1 cellular context compared by ENCODE assay signal in genomic region chr14:69648480-69649414, GRCh38.
A peak's percentile ranks its signal among the peaks of the same experiment; 100 is the strongest.
TF ChIP-seq lines count a peak whose summit lies in the region.

No MANE protein-coding gene starts in this region.

TF ChIP-seq in GM12878, 131 proteins besides CTCF, POLR2A, EP300 and RAD21:
- TF ChIP-seq PKNOX1 (IDR thresholded peaks at IDR 0.05) (no peak), HCFC1 (IDR thresholded peaks at IDR 0.05; ENCODE audit: low read length) (no peak), ZBED1 (IDR thresholded peaks at IDR 0.05; ENCODE audit: borderline replicate concordance) (0 out of 2 replicates have a peak, but pooled peaks have one; percentile 30), RAD51 (IDR thresholded peaks at IDR 0.05) (no peak), CREB1 (IDR thresholded peaks at IDR 0.05; ENCODE audit: low read depth) (no peak), SREBF1 (IDR thresholded peaks at IDR 0.05; ENCODE audit: low read length) (no peak), NFIC (IDR thresholded peaks at IDR 0.05; ENCODE audit: low read depth, low read length) (0 out of 2 replicates have a peak, but pooled peaks have one; percentile 33), RELB (IDR thresholded peaks at IDR 0.05; ENCODE audit: low read depth) (peak; percentile 73), ATF7 (IDR thresholded peaks at IDR 0.05; ENCODE audit: low read depth) (peak; percentile 45), MEF2B (IDR thresholded peaks at IDR 0.05; ENCODE audit: partially characterized antibody, poor library complexity, severe bottlenecking) (peak; percentile 72), EZH2 (IDR thresholded peaks at IDR 0.05; ENCODE audit: borderline replicate concordance, control insufficient read depth, low read depth, low read length) (no peak), IKZF2 (IDR thresholded peaks at IDR 0.05) (peak; percentile 80 to 88), EED (IDR thresholded peaks at IDR 0.05; ENCODE audit: low read depth) (0 out of 2 replicates have a peak, but pooled peaks have one; percentile 25), MEF2A (IDR thresholded peaks at IDR 0.05; ENCODE audit: insufficient read depth, low read depth, low read length) (0 out of 2 replicates have a peak, but pooled peaks have one; percentile 9), PAX8 (IDR thresholded peaks at IDR 0.05) (no peak), ZNF384 (IDR thresholded peaks at IDR 0.05; ENCODE audit: borderline replicate concordance, low read depth, low read length) (0 out of 2 replicates have a peak, but pooled peaks have one; percentile 30), MTA2 (IDR thresholded peaks at IDR 0.05; ENCODE audit: low read depth) (peak; percentile 60), TCF3 (IDR thresholded peaks at IDR 0.05; ENCODE audit: borderline replicate concordance, insufficient read depth, low read depth, low read length) (no peak), ZNF217 (IDR thresholded peaks at IDR 0.05) (peak; percentile 32; the same call in 1 of the 2 replicates), IKZF1 (conservative IDR thresholded peaks at IDR 0.05) (peak; percentile 70; the same call in 1 of the 2 replicates), ZNF622 (IDR thresholded peaks at IDR 0.05) (no peak), SMARCA5 (IDR thresholded peaks at IDR 0.05) (no peak), MLLT1 (IDR thresholded peaks at IDR 0.05) (peak; percentile 82), ESRRA (IDR thresholded peaks at IDR 0.05; ENCODE audit: low read length) (peak; percentile 57; the same call in 1 of the 2 replicates), SPI1 (IDR thresholded peaks at IDR 0.05; ENCODE audit: borderline replicate concordance, insufficient read depth, low read depth, low read length) (peak; percentile 56; the same call in 1 of the 2 replicates), NBN (IDR thresholded peaks at IDR 0.05) (peak; percentile 77), GATAD2B (conservative IDR thresholded peaks at IDR 0.05; ENCODE audit: low read depth) (peak; percentile 59), ZNF687 (IDR thresholded peaks at IDR 0.05) (peak; percentile 19; the same call in 1 of the 2 replicates), CHD2 (IDR thresholded peaks at IDR 0.05; ENCODE audit: borderline replicate concordance, low read depth, low read length) (peak; percentile 42; the same call in 1 of the 2 replicates), WRNIP1 (IDR thresholded peaks at IDR 0.05; ENCODE audit: borderline replicate concordance, low read depth, low read length) (no peak), DPF2 (IDR thresholded peaks at IDR 0.05) (peak; percentile 76; the same call in 1 of the 2 replicates), E2F4 (IDR thresholded peaks at IDR 0.05; ENCODE audit: low read depth, low read length) (no peak), MYB (IDR thresholded peaks at IDR 0.05; ENCODE audit: borderline replicate concordance, low read depth, low read length) (no peak), MYC (IDR thresholded peaks at IDR 0.05; ENCODE audit: insufficient read depth, insufficient read length, insufficient replicate concordance, low read length, severe bottlenecking) (no peak), NKRF (conservative IDR thresholded peaks at IDR 0.05) (no peak), TCF7 (IDR thresholded peaks at IDR 0.05; ENCODE audit: borderline replicate concordance) (peak; percentile 14; the same call in 1 of the 2 replicates)
TF ChIP-seq in GM12878: peak in this region for 21.
